In the genomic region with DNA sequence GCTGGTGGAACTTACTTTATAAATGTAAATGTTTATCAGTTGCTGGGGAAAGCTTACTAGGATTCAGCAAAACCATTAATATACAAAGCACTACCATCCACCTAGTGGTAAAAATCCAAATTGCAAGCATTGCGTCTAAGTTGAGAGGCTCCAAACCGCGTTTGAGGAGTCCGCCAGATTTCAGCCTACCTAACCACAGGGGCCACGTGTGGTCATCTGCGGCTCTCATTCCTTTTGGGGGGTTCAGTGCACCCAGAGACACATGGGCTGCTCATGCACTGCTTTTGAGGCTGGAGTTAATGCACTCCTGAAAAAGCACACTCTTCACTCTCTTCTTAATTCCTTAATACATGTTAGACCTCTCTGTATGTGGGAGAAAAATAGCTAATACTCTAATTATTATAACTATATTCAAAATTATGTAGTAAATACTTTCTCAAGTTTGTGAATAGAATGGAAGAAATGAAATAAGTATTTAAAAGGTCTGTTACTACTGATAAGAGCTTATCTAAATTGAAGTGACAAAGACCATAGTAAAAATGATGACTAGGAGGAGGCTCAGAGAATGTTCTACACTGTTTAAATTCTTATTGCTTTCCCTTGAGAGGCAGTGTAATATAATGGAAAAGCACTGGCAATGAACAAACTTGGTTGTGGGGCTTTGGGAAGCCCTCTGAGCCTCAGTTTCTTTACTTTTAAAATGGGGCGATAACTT, we compare ENCODE assay signal across 8 cellular contexts. TPM values are rescaled to one million over a fixed set of nuclear protein-coding genes. Genes with fewer than 3 reads are reported as not detected.
DNase-seq lines count a peak whose midpoint lies in the region; ATAC-seq, FAIRE-seq and TF ChIP-seq lines count a peak whose summit lies in the region.

No MANE protein-coding gene starts in this region.

- TF ChIP-seq EP300 in H1 (IDR thresholded peaks at IDR 0.05; ENCODE audit: borderline replicate concordance in 1 of 2, low read depth in 2 of 2, low read length in 2 of 2) = no peak

- H3K4me3 ChIP-seq in H1 (ENCODE audit: extremely low read depth in 1 of 4, insufficient read depth in 2 of 4, low read depth in 3 of 4, low read length in 4 of 4) (no peak overlapping the region), uterus (no peak overlapping the region)

- H3K27ac Mint-ChIP-seq in mesothelial cell of epicardium = no peak overlapping the region

- no peak overlapping the region for H2BK5ac ChIP-seq in H1 (ENCODE audit: low read depth, low read length)

- H3K9me3 Mint-ChIP-seq in mesothelial cell of epicardium = peaks cover 5% of the 10 kb centered on the region

- H3K79me2 ChIP-seq in H1 (ENCODE audit: control insufficient read depth in 1 of 2, insufficient read depth in 2 of 2, low read length in 2 of 2) = no peaks in the 10 kb centered on the region

- no peak overlapping the region; the same call in 1 of the 2 replicates for H4K8ac ChIP-seq in H1 (ENCODE audit: extremely low read depth, insufficient read depth, low read length)

- WGBS in H1 (ENCODE audit: extremely low coverage in 1 of 2, insufficient coverage in 1 of 2, insufficient read length in 1 of 2, insufficient replicate concordance in 2 of 2, low coverage in 1 of 2, low lambda C conversion rate in 2 of 2, missing lambda C conversion rate in 1 of 2), 2 experiments = 35% methylated on average over 7 of the region's 7 CpGs; no CpG with 5 or more reads in 1 of the 2 experiments

- H3K18ac ChIP-seq in H1 (ENCODE audit: extremely low read depth, low read length) = no peak overlapping the region

- no peak overlapping the region for H2BK15ac ChIP-seq in H1 (ENCODE audit: low read length)

- no peak overlapping the region for H3K9ac ChIP-seq in H1 (replicated peaks in 1 of 4; ENCODE audit: extremely low read depth in 1 of 4, low read depth in 3 of 4, low read length in 3 of 4)

- FAIRE-seq in H1 (lab: Jason Lieb, UNC) = no peak

- no peaks in the 10 kb centered on the region for H3K23me2 ChIP-seq in H1 (ENCODE audit: low read depth, low read length)

- no peak overlapping the region for H2BK20ac ChIP-seq in H1 (ENCODE audit: low read length)

- H3K23ac ChIP-seq in H1 (ENCODE audit: insufficient read length) = no peak overlapping the region

- H3K4me3 Mint-ChIP-seq in mesothelial cell of epicardium = no peak overlapping the region

- H4K5ac ChIP-seq in H1 (ENCODE audit: insufficient read length, low read depth, low read length) = no peak overlapping the region

- no peaks in the 10 kb centered on the region for H3K36me3 Mint-ChIP-seq in mesothelial cell of epicardium

- H3K56ac ChIP-seq in H1 (replicated peaks; ENCODE audit: insufficient read length, low read depth, low read length) = no peak overlapping the region

- H2BK12ac ChIP-seq in H1 (ENCODE audit: low read depth, low read length) = no peak overlapping the region

- no peak overlapping the region for H2BK120ac ChIP-seq in H1 (replicated peaks; ENCODE audit: low read depth, low read length)

- no peak overlapping the region for H4K91ac ChIP-seq in H1 (replicated peaks; ENCODE audit: insufficient read length, low read length)

- CTCF ChIA-PET in H1 (lab: Charles Lee; ENCODE audit: partially characterized antibody) = interaction anchor here (0.6 to 3.4 kb wide), 32 partner anchors 9 to 846 kb away, joined by 3 to 28 read pairs (median 4); no protein-coding TSS in a partner anchor

- H2AFZ ChIP-seq in H1 (ENCODE audit: low read length) = peak overlapping the region; percentile 86; the same call in 1 of the 2 replicates

- no peaks in the 10 kb centered on the region; a peak in 1 of 7 replicates for H3K27me3 ChIP-seq in H1 (replicated peaks in 1 of 4; ENCODE audit: control insufficient read depth in 3 of 4, extremely low read depth in 1 of 4, insufficient read depth in 3 of 4, low read length in 3 of 4)
- no peaks in the 10 kb centered on the region for H3K27me3 ChIP-seq in uterus

- H3K27ac ChIP-seq in VCaP (no peak overlapping the region), H1 (ENCODE audit: low read depth, low read length) (no peak overlapping the region), uterus (no peak overlapping the region)

- no peak overlapping the region for H3K4ac ChIP-seq in H1 (replicated peaks; ENCODE audit: insufficient read length, low read depth, low read length)

- H3K9me3 ChIP-seq in H1 (ENCODE audit: insufficient read depth in 2 of 2, low read depth in 1 of 2, low read length in 1 of 2) = no peaks in the 10 kb centered on the region
- no peaks in the 10 kb centered on the region for H3K9me3 ChIP-seq in uterus

- H2AK5ac ChIP-seq in H1 (ENCODE audit: low read depth, low read length) = no peak overlapping the region

- peak; percentile 77 for DNase-seq in COLO829 (ENCODE audit: low spot score)
- DNase-seq in NCI-H2171 (lab: John Stamatoyannopoulos, UW) = peak; percentile 97
- peak in 1 of 2 experiments; percentile 17 for DNase-seq in H1 (ENCODE audit: low read depth in 1 of 2, low spot score in 2 of 2)
- DNase-seq in mesothelial cell of epicardium (ENCODE audit: low spot score in 2 of 2, unreplicated experiment in 2 of 2) = no peak
- DNase-seq in uterus = peak; percentile 21 to 45

- ATAC-seq in GM21825 (IDR thresholded peaks at IDR 0.05; ENCODE audit: unreplicated experiment) (peak; percentile 22), HG03196 (IDR thresholded peaks at IDR 0.05; ENCODE audit: unreplicated experiment) (no peak)

- peak; percentile 87 for TF ChIP-seq CTCF in VCaP (conservative IDR thresholded peaks at IDR 0.05)
- TF ChIP-seq CTCF in H1 (IDR thresholded peaks at IDR 0.05; ENCODE audit: control extremely low read depth in 1 of 3, insufficient read depth in 1 of 3, low read depth in 1 of 3, low read length in 3 of 3) = peak; percentile 17 to 77 (median 56)
- TF ChIP-seq CTCF in mesothelial cell of epicardium (IDR thresholded peaks at IDR 0.05; ENCODE audit: unreplicated experiment) = peak; percentile 88
- TF ChIP-seq CTCF in uterus (IDR thresholded peaks at IDR 0.05) = peak; percentile 67 to 77 (median 70)

- no peaks in the 10 kb centered on the region for H4K20me1 ChIP-seq in H1 (replicated peaks in 1 of 2; ENCODE audit: control insufficient read depth in 1 of 2, insufficient read depth in 2 of 2, low read length in 2 of 2)

- TF ChIP-seq RAD21 in H1 (IDR thresholded peaks at IDR 0.05 in 1 of 2, conservative IDR thresholded peaks at IDR 0.05 in 1 of 2; ENCODE audit: low read depth in 2 of 2, low read length in 2 of 2) = peak; percentile 61 to 63

- no peak for TF ChIP-seq POLR2A in H1 (IDR thresholded peaks at IDR 0.05; ENCODE audit: control extremely low read depth in 1 of 2, low read depth in 2 of 2, low read length in 2 of 2)
- no peak for TF ChIP-seq POLR2A in uterus (IDR thresholded peaks at IDR 0.05)

- H3K14ac ChIP-seq in H1 (ENCODE audit: insufficient read length) = no peak overlapping the region

- no peaks in the 10 kb centered on the region for H3K27me3 Mint-ChIP-seq in mesothelial cell of epicardium (ENCODE audit: low read depth)

- H3K4me2 ChIP-seq in H1 (ENCODE audit: insufficient read depth in 1 of 2, low read depth in 2 of 2, low read length in 2 of 2) = no peak overlapping the region

- POLR2A ChIA-PET in H1 (lab: Charles Lee; ENCODE audit: partially characterized antibody) = no interaction called here

- no peaks in the 10 kb centered on the region for H3K79me1 ChIP-seq in H1 (ENCODE audit: low read depth, low read length)

- no peaks in the 10 kb centered on the region for H3K4me1 ChIP-seq in H1 (replicated peaks in 1 of 4; ENCODE audit: control insufficient read depth in 3 of 4, insufficient read depth in 4 of 4, low read length in 3 of 4)
- peaks cover 0 to 4% of the 10 kb centered on the region in 2 donors for H3K4me1 ChIP-seq in uterus

- intact Hi-C loops in uterus (cut with DNase I; ENCODE audit: low total_unique reads) = loop anchor here (10.0 kb wide), 1 partner anchor 77 kb away; no protein-coding TSS in a partner anchor

- H3K4me1 Mint-ChIP-seq in mesothelial cell of epicardium = peaks cover 17% of the 10 kb centered on the region

- no peaks in the 10 kb centered on the region for H3K36me3 ChIP-seq in H1 (ENCODE audit: control insufficient read depth in 2 of 4, insufficient read depth in 4 of 4, low read length in 3 of 4)
- no peaks in the 10 kb centered on the region for H3K36me3 ChIP-seq in uterus

TF ChIP-seq in H1, 55 proteins besides CTCF, POLR2A, EP300 and RAD21 (continues in another document):
- no peak for TF ChIP-seq GTF2F1 (IDR thresholded peaks at IDR 0.05; ENCODE audit: borderline replicate concordance, low read depth, low read length)
- no peak for TF ChIP-seq SIRT6 (IDR thresholded peaks at IDR 0.05; ENCODE audit: low read length)
- TF ChIP-seq TAF1 (IDR thresholded peaks at IDR 0.05; ENCODE audit: low read depth, low read length) = no peak
- no peak for TF ChIP-seq TAF7 (optimal IDR thresholded peaks at IDR 0.05; ENCODE audit: borderline replicate concordance, low read depth, low read length)

RNA-seq across cellular contexts. Expression of gene MANSC4, which starts 41.4 kb away (rescaled TPM):
- total RNA-seq in H1 (2021; fragmentation: NEBNext Ultra II Directional; extraction: Animal tissue kit (Norgen Biotek cat#: 25700)) = not detected in 2 replicates
- not detected in 2 replicates for polyA plus RNA-seq in H1 (2011; rRNA removed)
- not detected for polyA plus RNA-seq in H1 (2011; cell fraction: cytosol; rRNA removed)
- not detected for polyA plus RNA-seq in H1 (2011; cell fraction: nucleus; rRNA removed)
- not detected in 4 replicates for polyA plus RNA-seq in H1 (2012, experiment 1 of 2)
- polyA plus RNA-seq in H1 (2012, experiment 2 of 2) = not detected
- polyA plus RNA-seq in H1 (2013, experiment 1 of 2) = not detected
- polyA plus RNA-seq in H1 (2013, experiment 2 of 2) = not detected
- not detected in 2 replicates for polyA minus RNA-seq in H1 (2011; rRNA and poly(A)+ RNA removed)
- not detected for polyA minus RNA-seq in H1 (2011; cell fraction: cytosol; rRNA and poly(A)+ RNA removed)
- not detected for polyA minus RNA-seq in H1 (2011; cell fraction: nucleus; rRNA and poly(A)+ RNA removed)
- 0.29 to 0.78 TPM (median 0.72 TPM) in 3 replicates for total RNA-seq in mesothelial cell of epicardium
- total RNA-seq in uterus = under 1 TPM in 2 of 4 donors, not detected in 2; 0.48 to 0.73 TPM

RNA-seq across cellular contexts. Expression of gene KLHL42, which starts 41.4 kb away (rescaled TPM):
- 21.6 and 22.8 TPM in 2 replicates for total RNA-seq in H1 (2021; fragmentation: NEBNext Ultra II Directional; extraction: Animal tissue kit (Norgen Biotek cat#: 25700))
- 13.6 and 20.6 TPM in 2 replicates for polyA plus RNA-seq in H1 (2011; rRNA removed)
- 15.7 TPM for polyA plus RNA-seq in H1 (2011; cell fraction: cytosol; rRNA removed)
- polyA plus RNA-seq in H1 (2011; cell fraction: nucleus; rRNA removed) = 33.9 TPM
- polyA plus RNA-seq in H1 (2012, experiment 1 of 2) = 13.0 to 16.1 TPM (median 14.5 TPM) in 4 replicates
- polyA plus RNA-seq in H1 (2012, experiment 2 of 2) = 4.0 TPM
- 11.0 TPM for polyA plus RNA-seq in H1 (2013, experiment 1 of 2)
- polyA plus RNA-seq in H1 (2013, experiment 2 of 2) = 9.9 TPM
- polyA minus RNA-seq in H1 (2011; rRNA and poly(A)+ RNA removed) = 41.7 and 42.2 TPM in 2 replicates
- 22.6 TPM for polyA minus RNA-seq in H1 (2011; cell fraction: cytosol; rRNA and poly(A)+ RNA removed)
- 51.6 TPM for polyA minus RNA-seq in H1 (2011; cell fraction: nucleus; rRNA and poly(A)+ RNA removed)
- total RNA-seq in mesothelial cell of epicardium = 38.6 to 39.8 TPM (median 38.7 TPM) in 3 replicates
- 10 to 100 TPM; 40.9 to 56.1 (median 45.3) TPM for total RNA-seq in uterus

Comparison
In these comparisons a context has a peak if more than half of its experiments do, and no peak if none do; other contexts are left out.
1. DNase-seq: peak in COLO829 (single experiment), NCI-H2171 (single experiment) and uterus (2 of 2); none in mesothelial cell of epicardium (0 of 2).
2. Peak in every context shown above with its lines, with median percentiles within 50 percentile points of each other: CTCF ChIP-seq.